ENCODE assay signal across 9 cellular contexts in the genomic region with DNA sequence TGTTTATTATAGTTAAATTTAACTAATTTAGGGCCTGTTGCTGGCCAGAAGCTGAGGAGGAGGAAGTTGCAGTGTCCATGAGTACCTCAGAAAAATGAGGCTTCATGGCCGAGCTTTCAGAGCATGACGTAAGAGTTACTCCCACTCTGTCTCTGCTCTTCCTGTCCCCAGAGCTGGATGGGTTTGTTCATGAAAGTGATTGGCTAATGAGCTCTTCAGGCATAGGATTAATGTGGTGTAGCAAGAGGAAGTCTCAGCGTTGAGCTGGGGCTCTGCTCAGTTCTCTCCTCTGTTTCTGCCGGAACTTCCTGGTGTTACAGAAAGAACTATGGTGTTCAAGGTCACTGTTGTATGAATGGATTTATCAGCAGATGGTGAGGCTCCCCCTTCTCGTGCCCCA.
A peak's percentile ranks its signal among the peaks of the same experiment; 100 is the strongest.
DNase-seq lines count a peak whose midpoint lies in the region; ATAC-seq, FAIRE-seq and TF ChIP-seq lines count a peak whose summit lies in the region.
"Had no signal": no experiment of that assay in that cellular context is flagged by ENCODE, and none has a peak within 500 bp of the region (broad histone marks: within the 10 kb centered on the region; RNA-seq: fewer than 3 reads in every experiment).

No MANE protein-coding gene starts in this region.

- TF ChIP-seq CTCF in GM12864 (IDR thresholded peaks at IDR 0.05; ENCODE audit: low read depth, low read length, missing control alignments) (no peak), right lobe of liver (IDR thresholded peaks at IDR 0.05) (no peak), kidney (IDR thresholded peaks at IDR 0.05; ENCODE audit: borderline replicate concordance, extremely low read depth, insufficient read depth) (no peak), MM.1S (IDR thresholded peaks at IDR 0.05; ENCODE audit: low read length) (no peak)

- no peak overlapping the region for H3K4me2 ChIP-seq in MM.1S (ENCODE audit: low read depth, low read length)

- H3K4me1 Mint-ChIP-seq in activated T-helper 17 cell treated with anti-CD3 and anti-CD28 coated beads, Interleukin-2, amount 50 U/mL, for 72 hours, result peaks cover 12% of the 10 kb centered on the region

- H3K27ac ChIP-seq in right lobe of liver (no peak overlapping the region), kidney (ENCODE audit: low read depth in 2 of 2, low read length in 2 of 2) (peak overlapping the region in 1 of 2 donors; percentile 43), MM.1S (ENCODE audit: low read length) (no peak overlapping the region)

- 55% methylated on average over 4 of the region's 5 CpGs for WGBS in right lobe of liver (ENCODE audit: insufficient coverage, low coverage, low lambda C conversion rate, missing lambda C conversion rate)

- no peaks in the 10 kb centered on the region for H3K36me3 Mint-ChIP-seq in activated T-helper 17 cell treated with anti-CD3 and anti-CD28 coated beads, Interleukin-2, amount 50 U/mL, for 72 hours (ENCODE audit: low read depth)

- no peaks in the 10 kb centered on the region for H3K27me3 Mint-ChIP-seq in activated T-helper 17 cell treated with anti-CD3 and anti-CD28 coated beads, Interleukin-2, amount 50 U/mL, for 72 hours

- H2AFZ ChIP-seq in MM.1S (ENCODE audit: low read length), result no peak overlapping the region

- no peaks in the 10 kb centered on the region for H3F3A ChIP-seq in MM.1S (ENCODE audit: insufficient read depth, low read length)

- H3K9ac ChIP-seq in kidney (ENCODE audit: low read length in 2 of 2) (no peak overlapping the region), MM.1S (ENCODE audit: low read length) (no peak overlapping the region)

- H3K4me3 ChIP-seq in GM12864 (ENCODE audit: low read depth, low read length) (no peak overlapping the region), right lobe of liver (no peak overlapping the region), kidney (ENCODE audit: low read length in 2 of 2) (no peak overlapping the region), MM.1S (ENCODE audit: low read length) (no peak overlapping the region)

- H3K9me3 Mint-ChIP-seq in activated T-helper 17 cell treated with anti-CD3 and anti-CD28 coated beads, Interleukin-2, amount 50 U/mL, for 72 hours, result no peaks in the 10 kb centered on the region

- no peak for FAIRE-seq in kidney (lab: Jason Lieb, UNC)
- FAIRE-seq: endometrium had no signal

- no peaks in the 10 kb centered on the region for H3K79me2 ChIP-seq in MM.1S (ENCODE audit: low read length)

- H3K4me1 ChIP-seq in right lobe of liver (no peaks in the 10 kb centered on the region), kidney (ENCODE audit: control insufficient read depth in 1 of 2, insufficient read depth in 1 of 2, low read depth in 1 of 2, low read length in 2 of 2) (peaks cover 2 to 3% of the 10 kb centered on the region in 2 donors), MM.1S (ENCODE audit: low read length) (no peaks in the 10 kb centered on the region)

- H3K36me3 ChIP-seq in right lobe of liver (no peaks in the 10 kb centered on the region), kidney (ENCODE audit: control insufficient read depth in 1 of 2, insufficient read depth in 2 of 2, low read length in 2 of 2) (no peaks in the 10 kb centered on the region), MM.1S (replicated peaks; ENCODE audit: insufficient read depth, low read length) (no peaks in the 10 kb centered on the region)

- peak overlapping the region; percentile 61 for H3K27ac Mint-ChIP-seq in activated T-helper 17 cell treated with anti-CD3 and anti-CD28 coated beads, Interleukin-2, amount 50 U/mL, for 72 hours

- H3K9me3 ChIP-seq in right lobe of liver (no peaks in the 10 kb centered on the region), kidney (ENCODE audit: control insufficient read depth in 1 of 2, low read length in 2 of 2) (no peaks in the 10 kb centered on the region), MM.1S (replicated peaks; ENCODE audit: insufficient read depth, low read length) (no peaks in the 10 kb centered on the region)

- H3K27me3 ChIP-seq in right lobe of liver (no peaks in the 10 kb centered on the region), MM.1S (replicated peaks; ENCODE audit: insufficient read depth, low read length) (no peaks in the 10 kb centered on the region)

- peak; percentile 14 for TF ChIP-seq POLR2A in right lobe of liver (IDR thresholded peaks at IDR 0.05)

- no peaks in the 10 kb centered on the region for H3K9me2 ChIP-seq in MM.1S (replicated peaks; ENCODE audit: insufficient read depth, low read length)

- H3K4me3 Mint-ChIP-seq in activated T-helper 17 cell treated with anti-CD3 and anti-CD28 coated beads, Interleukin-2, amount 50 U/mL, for 72 hours, result peak overlapping the region; percentile 34

- in situ Hi-C loops in KBM-7 (cut with MboI; ENCODE audit: low pct_unique_long_range_greater_than_20kb, low sequenced_read_pairs), result no loop called here

- H4K20me1 ChIP-seq in MM.1S (ENCODE audit: insufficient read depth, low read length), result no peaks in the 10 kb centered on the region

- ATAC-seq in activated T-helper 17 cell treated with anti-CD3 and anti-CD28 coated beads, Interleukin-2, amount 50 U/mL, for 72 hours (replicated peaks), result peak; percentile 71
- ATAC-seq in right lobe of liver, result peak; percentile 68 to 81 (median 71)

- intact Hi-C loops in right lobe of liver (cut with DNase I) (no loop called here), kidney (cut with DNase I) (no loop called here)

- peak; percentile 22 for DNase-seq in GM12864 (ENCODE audit: low read depth)
- DNase-seq in KBM-7, result peak; percentile 95
- no peak for DNase-seq in right lobe of liver
- no peak for DNase-seq in kidney
- no peak for DNase-seq in cerebellum (ENCODE audit: low spot score)
- no peak for DNase-seq in MM.1S
- DNase-seq in NCI-H446 (lab: John Stamatoyannopoulos, UW), result no peak

Comparison
In these comparisons a context has a peak if more than half of its experiments do, and no peak if none do; other contexts are left out.
1. DNase-seq: peak in GM12864 (single experiment) and KBM-7 (single experiment); none in right lobe of liver (0 of 3), kidney (single experiment), cerebellum (single experiment), MM.1S (single experiment) and NCI-H446 (0 of 2).